27 cellular contexts compared by ENCODE assay signal in genomic region chr20:34479627-34480026, GRCh38.
"Had no signal": no experiment of that assay in that cellular context is flagged by ENCODE, and none has a peak within 500 bp of the region (broad histone marks: within the 10 kb centered on the region; RNA-seq: fewer than 3 reads in every experiment).

No MANE protein-coding gene starts in this region.

- H3K9me3 Mint-ChIP-seq: activated naive CD4-positive, alpha-beta T cell treated with anti-CD3 and anti-CD28 coated beads, Interleukin-2, amount 50 U/mL, for 72 hours had no signal

- H3K27ac ChIP-seq: ascending aorta, body of pancreas, SK-N-MC, VCaP had no signal

- H3K4me3 Mint-ChIP-seq: activated CD8-positive, alpha-beta T cell treated with anti-CD3 and anti-CD28 coated beads for 36 hours; activated naive CD8-positive, alpha-beta T cell treated with anti-CD3 and anti-CD28 coated beads, Interleukin-2, amount 50 U/mL, for 24 hours; activated T-cell treated with anti-CD3 and anti-CD28 coated beads, Interleukin-2, amount 50 U/mL, for 72 hours; T-cell had no signal

- ATAC-seq: activated CD8-positive, alpha-beta T cell treated with anti-CD3 and anti-CD28 coated beads for 36 hours; activated naive CD4-positive, alpha-beta T cell treated with anti-CD3 and anti-CD28 coated beads, Interleukin-2, amount 50 U/mL, for 72 hours; activated naive CD8-positive, alpha-beta T cell treated with anti-CD3 and anti-CD28 coated beads, Interleukin-2, amount 50 U/mL, for 24 hours; activated T-cell treated with anti-CD3 and anti-CD28 coated beads, Interleukin-2, amount 50 U/mL, for 72 hours; body of pancreas; Panc1; Right ventricle myocardium inferior; T-cell had no signal

- H3K9me3 ChIP-seq: ascending aorta, body of pancreas had no signal

- H3K27ac Mint-ChIP-seq: activated CD8-positive, alpha-beta T cell treated with anti-CD3 and anti-CD28 coated beads for 36 hours; activated naive CD4-positive, alpha-beta T cell treated with anti-CD3 and anti-CD28 coated beads, Interleukin-2, amount 50 U/mL, for 72 hours; activated naive CD8-positive, alpha-beta T cell treated with anti-CD3 and anti-CD28 coated beads, Interleukin-2, amount 50 U/mL, for 24 hours; activated T-cell treated with anti-CD3 and anti-CD28 coated beads, Interleukin-2, amount 50 U/mL, for 72 hours; T-cell had no signal

- H3K27me3 ChIP-seq: ascending aorta, body of pancreas had no signal

- DNase-seq: activated CD4-positive, alpha-beta T cell treated with anti-CD3 and anti-CD28 coated beads, Interleukin-2, amount 50 U/mL, for 1 hour; activated CD4-positive, CD25-positive, alpha-beta regulatory T cell; activated CD8-positive, alpha-beta memory T cell treated with anti-CD3 and anti-CD28 coated beads, Interleukin-2, amount 50 U/mL, for 4 hours; activated CD8-positive, alpha-beta T cell treated with anti-CD3 and anti-CD28 coated beads for 36 hours; activated naive CD8-positive, alpha-beta T cell treated with anti-CD3 and anti-CD28 coated beads, Interleukin-2, amount 50 U/mL, for 24 hours; activated T-cell treated with anti-CD3 and anti-CD28 coated beads, Interleukin-2, amount 50 U/mL, for 72 hours; amniotic stem cell; body of pancreas; central memory CD4-positive, alpha-beta T cell; KG1; NCI-H1092; NCI-H1417; NCI-H1930; NCI-H2171; NCI-H2227 treated with DMSO at 0.1 percent for 48 hours; NCI-H526 treated with DMSO at 0.1 percent for 48 hours; NCI-H82; NK-92 treated with Interleukin-12 subunit alpha and Interleukin-12 subunit beta, amount 100 ng/mL, for 24 hours; OCI-M1; RPMI8226; T-cell had no signal

- H3K27me3 Mint-ChIP-seq: activated CD8-positive, alpha-beta T cell treated with anti-CD3 and anti-CD28 coated beads for 36 hours; activated naive CD8-positive, alpha-beta T cell treated with anti-CD3 and anti-CD28 coated beads, Interleukin-2, amount 50 U/mL, for 24 hours; T-cell had no signal

- H3K4me3 ChIP-seq: ascending aorta, body of pancreas, SK-N-MC had no signal
